In genomic region chr4:31737419-31737818, GRCh38 we compare ENCODE assay signal across 19 cellular contexts.
DNase-seq lines count a peak whose midpoint lies in the region; ATAC-seq and TF ChIP-seq lines count a peak whose summit lies in the region.
"Had no signal": no experiment of that assay in that cellular context is flagged by ENCODE, and none has a peak within 500 bp of the region (broad histone marks: within the 10 kb centered on the region; RNA-seq: fewer than 3 reads in every experiment).

No MANE protein-coding gene starts in this region.

- H3K9me3 Mint-ChIP-seq in activated CD4-positive, alpha-beta T cell treated with anti-CD3 and anti-CD28 coated beads for 36 hours (ENCODE audit: low read depth), result peaks cover 5% of the 10 kb centered on the region
- H3K9me3 Mint-ChIP-seq: activated naive CD4-positive, alpha-beta T cell treated with anti-CD3 and anti-CD28 coated beads, Interleukin-2, amount 50 U/mL, for 24 hours had no signal

- no peak overlapping the region for H3K4me3 ChIP-seq in NB4 (ENCODE audit: low read depth, low read length)
- H3K4me3 ChIP-seq: dorsolateral prefrontal cortex, lung, MG63, thyroid gland had no signal

- no peaks in the 10 kb centered on the region for H3K36me3 Mint-ChIP-seq in activated CD4-positive, alpha-beta T cell treated with anti-CD3 and anti-CD28 coated beads for 36 hours (ENCODE audit: low read depth)
- H3K36me3 Mint-ChIP-seq: activated naive CD4-positive, alpha-beta T cell treated with anti-CD3 and anti-CD28 coated beads, Interleukin-2, amount 50 U/mL, for 24 hours; naive thymus-derived CD4-positive, alpha-beta T cell had no signal

- no peak overlapping the region for H3K4me3 Mint-ChIP-seq in activated CD4-positive, alpha-beta T cell treated with anti-CD3 and anti-CD28 coated beads for 36 hours
- H3K4me3 Mint-ChIP-seq: activated naive CD4-positive, alpha-beta T cell treated with anti-CD3 and anti-CD28 coated beads, Interleukin-2, amount 50 U/mL, for 24 hours; naive thymus-derived CD4-positive, alpha-beta T cell had no signal

- POLR2A ChIA-PET in activated CD4-positive, alpha-beta T cell treated with anti-CD3 and anti-CD28 coated beads for 36 hours (lab: Charles Lee), result no interaction called here

- DNase-seq in AML-193 (lab: John Stamatoyannopoulos, UW) (peak; percentile 92 to 95), NB4 (ENCODE audit: low read depth) (peak; percentile 85), UCSD-AML1 (lab: John Stamatoyannopoulos, UW; ENCODE audit: unreplicated experiment) (peak; percentile 26), 8988T (no peak)
- no peak for DNase-seq in stimulated activated CD4-positive, alpha-beta T cell treated with anti-CD3 and anti-CD28 coated beads, Interleukin-4, amount 100 ng/mL, for 4 hours
- no peak for DNase-seq in activated CD4-positive, alpha-beta T cell treated with anti-CD3 and anti-CD28 coated beads for 36 hours
- DNase-seq: brain microvascular endothelial cell; C1 segment of cervical spinal cord; DMS53; dorsolateral prefrontal cortex; MG63; naive thymus-derived CD4-positive, alpha-beta T cell; NCI-H82; SHP77; thyroid gland had no signal

- CTCF ChIA-PET in activated CD4-positive, alpha-beta T cell treated with anti-CD3 and anti-CD28 coated beads for 36 hours (lab: Charles Lee), result no interaction called here

- TF ChIP-seq CTCF in NB4 (IDR thresholded peaks at IDR 0.05; ENCODE audit: low read depth, low read length), result no peak

- H3K27ac Mint-ChIP-seq in activated CD4-positive, alpha-beta T cell treated with anti-CD3 and anti-CD28 coated beads for 36 hours, result no peak overlapping the region
- H3K27ac Mint-ChIP-seq: activated naive CD4-positive, alpha-beta T cell treated with anti-CD3 and anti-CD28 coated beads, Interleukin-2, amount 50 U/mL, for 24 hours; naive thymus-derived CD4-positive, alpha-beta T cell had no signal

- ATAC-seq in HG02610 (IDR thresholded peaks at IDR 0.05; ENCODE audit: unreplicated experiment) (peak; percentile 57), HG03039 (IDR thresholded peaks at IDR 0.05; ENCODE audit: unreplicated experiment) (no peak)
- no peak for ATAC-seq in activated CD4-positive, alpha-beta T cell treated with anti-CD3 and anti-CD28 coated beads for 36 hours
- ATAC-seq: naive thymus-derived CD4-positive, alpha-beta T cell had no signal

- intact Hi-C loops in activated CD4-positive, alpha-beta T cell treated with anti-CD3 and anti-CD28 coated beads for 36 hours (cut with DNase I, micrococcal nuclease), result no loop called here

- H3K4me1 Mint-ChIP-seq in activated CD4-positive, alpha-beta T cell treated with anti-CD3 and anti-CD28 coated beads for 36 hours, result no peaks in the 10 kb centered on the region
- H3K4me1 Mint-ChIP-seq: activated naive CD4-positive, alpha-beta T cell treated with anti-CD3 and anti-CD28 coated beads, Interleukin-2, amount 50 U/mL, for 24 hours; naive thymus-derived CD4-positive, alpha-beta T cell had no signal

- no peaks in the 10 kb centered on the region for H3K27me3 Mint-ChIP-seq in activated CD4-positive, alpha-beta T cell treated with anti-CD3 and anti-CD28 coated beads for 36 hours
- H3K27me3 Mint-ChIP-seq: activated naive CD4-positive, alpha-beta T cell treated with anti-CD3 and anti-CD28 coated beads, Interleukin-2, amount 50 U/mL, for 24 hours; naive thymus-derived CD4-positive, alpha-beta T cell had no signal

- no peak for TF ChIP-seq POLR2A in NB4 (IDR thresholded peaks at IDR 0.05; ENCODE audit: extremely low read depth, insufficient read length)

Comparison
In these comparisons a context has a peak if more than half of its experiments do, and no peak if none do; other contexts are left out.
1. DNase-seq: peak in AML-193 (2 of 2), NB4 (single experiment) and UCSD-AML1 (single experiment); none in stimulated activated CD4-positive, alpha-beta T cell treated with anti-CD3 and anti-CD28 coated beads, Interleukin-4, amount 100 ng/mL, for 4 hours (0 of 2), 8988T (single experiment) and activated CD4-positive, alpha-beta T cell treated with anti-CD3 and anti-CD28 coated beads for 36 hours (single experiment).